ENCODE assay signal across 27 cellular contexts in the genomic region with DNA sequence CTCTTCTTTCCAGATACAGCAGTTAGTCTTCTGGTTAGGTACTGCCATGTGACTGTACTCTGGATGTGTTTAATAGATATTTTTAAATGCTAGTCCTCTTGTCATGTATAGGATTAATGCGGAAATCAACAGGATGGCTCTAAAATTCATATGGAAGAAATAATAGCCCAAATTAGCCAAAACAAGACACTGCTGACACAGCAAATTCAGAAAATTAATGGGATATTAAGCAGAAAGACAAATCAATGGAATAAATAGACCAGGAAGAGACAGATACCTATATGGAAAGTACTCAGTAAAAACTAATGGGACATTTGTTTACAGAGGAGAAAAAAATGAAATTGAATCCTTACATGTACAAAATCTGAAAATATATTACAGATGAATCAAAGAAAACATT.
"Had no signal": no experiment of that assay in that cellular context is flagged by ENCODE, and none has a peak within 500 bp of the region (broad histone marks: within the 10 kb centered on the region; RNA-seq: fewer than 3 reads in every experiment).

No MANE protein-coding gene starts in this region.

- H3K4me1 ChIP-seq: colonic mucosa, esophagus squamous epithelium, heart right ventricle, left lung, lower lobe of right lung had no signal

- H3K9me3 ChIP-seq: colonic mucosa, esophagus squamous epithelium, gastrocnemius medialis, lower lobe of right lung had no signal

- H3K27me3 Mint-ChIP-seq: dendritic cell treated with granulocyte-macrophage colony-stimulating factor and Interleukin-4, amounts not matched to agents 40 ng/mL and 50 ng/mL, for 4 days; effector memory CD8-positive, alpha-beta T cell had no signal

- H3K27ac Mint-ChIP-seq: dendritic cell treated with granulocyte-macrophage colony-stimulating factor and Interleukin-4, amounts not matched to agents 40 ng/mL and 50 ng/mL, for 4 days; effector memory CD8-positive, alpha-beta T cell; endodermal cell; mesothelial cell of epicardium had no signal

- ATAC-seq: effector memory CD8-positive, alpha-beta T cell; esophagus mucosa; gastrocnemius medialis; heart right ventricle; left cardiac atrium; left lung; left ventricle myocardium superior; lower lobe of right lung; mucosa of descending colon had no signal

- H3K4me1 Mint-ChIP-seq: endodermal cell, mesothelial cell of epicardium had no signal

- DNase-seq: colonic mucosa; cortex of kidney; effector CD8-positive, alpha-beta T cell; effector memory CD8-positive, alpha-beta T cell; endodermal cell; erythroblast; esophagus squamous epithelium; foreskin fibroblast; foreskin melanocyte; gastrocnemius medialis; glutamatergic neuron; head of caudate nucleus; heart right ventricle; hippocampal formation; left cardiac atrium; left lung; left ventricle myocardium superior; lower lobe of right lung; mesenchymal stem cell; mucosa of descending colon had no signal

- H3K36me3 Mint-ChIP-seq: mesothelial cell of epicardium had no signal

- H3K27me3 ChIP-seq: colonic mucosa, esophagus squamous epithelium, gastrocnemius medialis, heart right ventricle, left lung had no signal

- H3K36me3 ChIP-seq: colonic mucosa, esophagus squamous epithelium, gastrocnemius medialis, heart right ventricle, left lung, lower lobe of right lung had no signal

- FAIRE-seq: endometrium, islet of Langerhans, keratinocyte had no signal

- H3K4me3 Mint-ChIP-seq: dendritic cell treated with granulocyte-macrophage colony-stimulating factor and Interleukin-4, amounts not matched to agents 40 ng/mL and 50 ng/mL, for 4 days; effector memory CD8-positive, alpha-beta T cell; endodermal cell; mesothelial cell of epicardium had no signal

- H3K27ac ChIP-seq: colonic mucosa, epithelial cell of prostate, esophagus squamous epithelium, gastrocnemius medialis, heart right ventricle, left lung, lower lobe of right lung had no signal

- H3K4me3 ChIP-seq: colonic mucosa, esophagus squamous epithelium, gastrocnemius medialis, heart right ventricle, left lung, lower lobe of right lung, mucosa of descending colon had no signal
